Comparison of ENCODE assay signal across 1 cellular context in the genomic region with DNA sequence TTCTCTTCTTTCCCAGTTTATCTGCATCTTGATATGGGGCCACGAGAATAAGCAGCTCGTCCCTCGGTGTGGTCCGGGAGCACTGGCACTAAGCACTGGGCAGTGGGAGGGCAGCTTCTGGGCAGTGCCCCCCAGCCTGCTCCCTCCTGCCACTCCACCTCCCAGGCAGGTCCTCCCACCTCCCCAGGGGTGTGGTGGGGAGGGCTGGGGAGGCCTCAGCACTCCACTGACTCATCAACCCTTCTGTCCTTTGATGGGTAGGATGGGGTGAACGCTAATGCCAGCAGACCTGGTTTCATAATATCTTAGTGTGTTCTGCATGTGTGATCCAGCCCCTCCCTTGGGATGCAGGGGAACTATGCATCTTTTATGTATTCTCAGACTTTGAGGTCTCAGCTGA.
TF ChIP-seq lines count a peak whose summit lies in the region.

No MANE protein-coding gene starts in this region.

TF ChIP-seq in A549, 52 proteins besides CTCF, POLR2A, EP300 and RAD21:
- TF ChIP-seq MYC (IDR thresholded peaks at IDR 0.05; ENCODE audit: borderline replicate concordance, low read length): no peak
- TF ChIP-seq, protein P1, sequence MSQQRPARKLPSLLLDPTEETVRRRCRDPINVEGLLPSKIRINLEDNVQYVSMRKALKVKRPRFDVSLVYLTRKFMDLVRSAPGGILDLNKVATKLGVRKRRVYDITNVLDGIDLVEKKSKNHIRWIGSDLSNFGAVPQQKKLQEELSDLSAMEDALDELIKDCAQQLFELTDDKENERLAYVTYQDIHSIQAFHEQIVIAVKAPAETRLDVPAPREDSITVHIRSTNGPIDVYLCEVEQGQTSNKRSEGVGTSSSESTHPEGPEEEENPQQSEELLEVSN (IDR thresholded peaks at IDR 0.05; ENCODE audit: borderline replicate concordance, low read depth): no peak
- no peak for TF ChIP-seq KDM1A (IDR thresholded peaks at IDR 0.05; ENCODE audit: low read depth)
- peak; percentile 45 for TF ChIP-seq FOSL2 (IDR thresholded peaks at IDR 0.05)
- peak; percentile 59; the same call in 1 of the 2 replicates for TF ChIP-seq FOSL2 (CRISPR knock-in tag; IDR thresholded peaks at IDR 0.05)
- TF ChIP-seq MAFK (IDR thresholded peaks at IDR 0.05; ENCODE audit: partially characterized antibody): no peak
- no peak for TF ChIP-seq JUN (IDR thresholded peaks at IDR 0.05)
- TF ChIP-seq NFE2L2 (conservative IDR thresholded peaks at IDR 0.05; ENCODE audit: low read length): no peak
- no peak for TF ChIP-seq CHD2 (IDR thresholded peaks at IDR 0.05; ENCODE audit: low read length, partially characterized antibody)
- TF ChIP-seq GATA3 (IDR thresholded peaks at IDR 0.05; ENCODE audit: borderline replicate concordance): peak; percentile 33; the same call in 1 of the 2 replicates
- TF ChIP-seq, protein P2, sequence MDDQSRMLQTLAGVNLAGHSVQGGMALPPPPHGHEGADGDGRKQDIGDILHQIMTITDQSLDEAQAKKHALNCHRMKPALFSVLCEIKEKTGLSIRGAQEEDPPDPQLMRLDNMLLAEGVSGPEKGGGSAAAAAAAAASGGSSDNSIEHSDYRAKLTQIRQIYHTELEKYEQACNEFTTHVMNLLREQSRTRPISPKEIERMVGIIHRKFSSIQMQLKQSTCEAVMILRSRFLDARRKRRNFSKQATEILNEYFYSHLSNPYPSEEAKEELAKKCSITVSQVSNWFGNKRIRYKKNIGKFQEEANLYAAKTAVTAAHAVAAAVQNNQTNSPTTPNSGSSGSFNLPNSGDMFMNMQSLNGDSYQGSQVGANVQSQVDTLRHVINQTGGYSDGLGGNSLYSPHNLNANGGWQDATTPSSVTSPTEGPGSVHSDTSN (IDR thresholded peaks at IDR 0.05): no peak
- peak; percentile 15; the same call in 1 of the 3 replicates for TF ChIP-seq SMC3 (IDR thresholded peaks at IDR 0.05)
- TF ChIP-seq JUNB (IDR thresholded peaks at IDR 0.05): peak; percentile 67
- TF ChIP-seq EHMT2 (IDR thresholded peaks at IDR 0.05; ENCODE audit: low read depth): no peak
- TF ChIP-seq TFCP2L1 (CRISPR knock-in tag; IDR thresholded peaks at IDR 0.05): no peak
- TF ChIP-seq BHLHE40 (IDR thresholded peaks at IDR 0.05; ENCODE audit: low read depth, low read length): no peak
- TF ChIP-seq, protein P3, sequence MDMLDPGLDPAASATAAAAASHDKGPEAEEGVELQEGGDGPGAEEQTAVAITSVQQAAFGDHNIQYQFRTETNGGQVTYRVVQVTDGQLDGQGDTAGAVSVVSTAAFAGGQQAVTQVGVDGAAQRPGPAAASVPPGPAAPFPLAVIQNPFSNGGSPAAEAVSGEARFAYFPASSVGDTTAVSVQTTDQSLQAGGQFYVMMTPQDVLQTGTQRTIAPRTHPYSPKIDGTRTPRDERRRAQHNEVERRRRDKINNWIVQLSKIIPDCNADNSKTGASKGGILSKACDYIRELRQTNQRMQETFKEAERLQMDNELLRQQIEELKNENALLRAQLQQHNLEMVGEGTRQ (IDR thresholded peaks at IDR 0.05): no peak
- TF ChIP-seq RNF2 (IDR thresholded peaks at IDR 0.05; ENCODE audit: borderline replicate concordance, low read depth): no peak
- no peak for TF ChIP-seq FOXS1 (CRISPR knock-in tag; IDR thresholded peaks at IDR 0.05)
- TF ChIP-seq HEYL (CRISPR knock-in tag; IDR thresholded peaks at IDR 0.05): no peak
- no peak for TF ChIP-seq RCOR1 (IDR thresholded peaks at IDR 0.05; ENCODE audit: low read depth, low read length)
- TF ChIP-seq, protein P4, sequence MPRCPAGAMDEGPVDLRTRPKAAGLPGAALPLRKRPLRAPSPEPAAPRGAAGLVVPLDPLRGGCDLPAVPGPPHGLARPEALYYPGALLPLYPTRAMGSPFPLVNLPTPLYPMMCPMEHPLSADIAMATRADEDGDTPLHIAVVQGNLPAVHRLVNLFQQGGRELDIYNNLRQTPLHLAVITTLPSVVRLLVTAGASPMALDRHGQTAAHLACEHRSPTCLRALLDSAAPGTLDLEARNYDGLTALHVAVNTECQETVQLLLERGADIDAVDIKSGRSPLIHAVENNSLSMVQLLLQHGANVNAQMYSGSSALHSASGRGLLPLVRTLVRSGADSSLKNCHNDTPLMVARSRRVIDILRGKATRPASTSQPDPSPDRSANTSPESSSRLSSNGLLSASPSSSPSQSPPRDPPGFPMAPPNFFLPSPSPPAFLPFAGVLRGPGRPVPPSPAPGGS (IDR thresholded peaks at IDR 0.05): no peak
- TF ChIP-seq, protein P5, sequence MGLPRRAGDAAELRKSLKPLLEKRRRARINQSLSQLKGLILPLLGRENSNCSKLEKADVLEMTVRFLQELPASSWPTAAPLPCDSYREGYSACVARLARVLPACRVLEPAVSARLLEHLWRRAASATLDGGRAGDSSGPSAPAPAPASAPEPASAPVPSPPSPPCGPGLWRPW (IDR thresholded peaks at IDR 0.05): no peak
- TF ChIP-seq CEBPB (IDR thresholded peaks at IDR 0.05): peak; percentile 14 to 33; a peak in 2 of 4 replicates
- no peak for TF ChIP-seq ESRRA (IDR thresholded peaks at IDR 0.05; ENCODE audit: borderline replicate concordance, low read length)
- no peak for TF ChIP-seq SREBF2 (IDR thresholded peaks at IDR 0.05)
